Comparison of ENCODE assay signal across 1 cellular context in the genomic region with DNA sequence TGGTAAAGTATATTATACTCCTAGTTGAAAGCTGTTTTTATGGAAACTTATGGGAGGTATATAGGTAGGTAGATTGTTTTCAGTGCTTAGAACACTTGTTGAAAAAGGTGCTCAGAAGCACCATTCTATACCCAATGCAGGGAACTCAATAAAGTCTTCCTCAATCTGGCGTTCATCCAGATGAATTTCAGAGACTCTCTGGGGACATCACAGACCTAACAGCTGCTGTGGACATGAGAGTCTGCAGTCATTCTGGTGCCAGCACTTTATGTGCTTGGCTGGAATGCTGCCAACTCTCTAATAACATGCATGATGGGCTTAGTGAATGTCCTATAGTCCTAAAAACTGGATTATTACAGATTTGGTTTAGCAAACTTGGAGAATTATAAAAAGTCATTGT.
TF ChIP-seq lines count a peak whose summit lies in the region.

No MANE protein-coding gene starts in this region.

TF ChIP-seq in HepG2, 621 proteins besides CTCF, POLR2A, EP300 and RAD21 (continued from another document):
- TF ChIP-seq, protein P1, sequence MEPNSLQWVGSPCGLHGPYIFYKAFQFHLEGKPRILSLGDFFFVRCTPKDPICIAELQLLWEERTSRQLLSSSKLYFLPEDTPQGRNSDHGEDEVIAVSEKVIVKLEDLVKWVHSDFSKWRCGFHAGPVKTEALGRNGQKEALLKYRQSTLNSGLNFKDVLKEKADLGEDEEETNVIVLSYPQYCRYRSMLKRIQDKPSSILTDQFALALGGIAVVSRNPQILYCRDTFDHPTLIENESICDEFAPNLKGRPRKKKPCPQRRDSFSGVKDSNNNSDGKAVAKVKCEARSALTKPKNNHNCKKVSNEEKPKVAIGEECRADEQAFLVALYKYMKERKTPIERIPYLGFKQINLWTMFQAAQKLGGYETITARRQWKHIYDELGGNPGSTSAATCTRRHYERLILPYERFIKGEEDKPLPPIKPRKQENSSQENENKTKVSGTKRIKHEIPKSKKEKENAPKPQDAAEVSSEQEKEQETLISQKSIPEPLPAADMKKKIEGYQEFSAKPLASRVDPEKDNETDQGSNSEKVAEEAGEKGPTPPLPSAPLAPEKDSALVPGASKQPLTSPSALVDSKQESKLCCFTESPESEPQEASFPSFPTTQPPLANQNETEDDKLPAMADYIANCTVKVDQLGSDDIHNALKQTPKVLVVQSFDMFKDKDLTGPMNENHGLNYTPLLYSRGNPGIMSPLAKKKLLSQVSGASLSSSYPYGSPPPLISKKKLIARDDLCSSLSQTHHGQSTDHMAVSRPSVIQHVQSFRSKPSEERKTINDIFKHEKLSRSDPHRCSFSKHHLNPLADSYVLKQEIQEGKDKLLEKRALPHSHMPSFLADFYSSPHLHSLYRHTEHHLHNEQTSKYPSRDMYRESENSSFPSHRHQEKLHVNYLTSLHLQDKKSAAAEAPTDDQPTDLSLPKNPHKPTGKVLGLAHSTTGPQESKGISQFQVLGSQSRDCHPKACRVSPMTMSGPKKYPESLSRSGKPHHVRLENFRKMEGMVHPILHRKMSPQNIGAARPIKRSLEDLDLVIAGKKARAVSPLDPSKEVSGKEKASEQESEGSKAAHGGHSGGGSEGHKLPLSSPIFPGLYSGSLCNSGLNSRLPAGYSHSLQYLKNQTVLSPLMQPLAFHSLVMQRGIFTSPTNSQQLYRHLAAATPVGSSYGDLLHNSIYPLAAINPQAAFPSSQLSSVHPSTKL (CRISPR knock-in tag; IDR thresholded peaks at IDR 0.05): no peak
- TF ChIP-seq CAMTA2 (CRISPR knock-in tag; IDR thresholded peaks at IDR 0.05; ENCODE audit: borderline replicate concordance) (no peak), MAFF (IDR thresholded peaks at IDR 0.05; ENCODE audit: low read depth, low read length) (no peak)
